Comparison of ENCODE assay signal across 1 cellular context in genomic region chr9:130461218-130461630, GRCh38.
TF ChIP-seq lines count a peak whose summit lies in the region.

No MANE protein-coding gene starts in this region.

TF ChIP-seq in GM23338, 12 proteins besides CTCF, POLR2A, EP300 and RAD21 (continued from another document):
- TF ChIP-seq, protein P1, sequence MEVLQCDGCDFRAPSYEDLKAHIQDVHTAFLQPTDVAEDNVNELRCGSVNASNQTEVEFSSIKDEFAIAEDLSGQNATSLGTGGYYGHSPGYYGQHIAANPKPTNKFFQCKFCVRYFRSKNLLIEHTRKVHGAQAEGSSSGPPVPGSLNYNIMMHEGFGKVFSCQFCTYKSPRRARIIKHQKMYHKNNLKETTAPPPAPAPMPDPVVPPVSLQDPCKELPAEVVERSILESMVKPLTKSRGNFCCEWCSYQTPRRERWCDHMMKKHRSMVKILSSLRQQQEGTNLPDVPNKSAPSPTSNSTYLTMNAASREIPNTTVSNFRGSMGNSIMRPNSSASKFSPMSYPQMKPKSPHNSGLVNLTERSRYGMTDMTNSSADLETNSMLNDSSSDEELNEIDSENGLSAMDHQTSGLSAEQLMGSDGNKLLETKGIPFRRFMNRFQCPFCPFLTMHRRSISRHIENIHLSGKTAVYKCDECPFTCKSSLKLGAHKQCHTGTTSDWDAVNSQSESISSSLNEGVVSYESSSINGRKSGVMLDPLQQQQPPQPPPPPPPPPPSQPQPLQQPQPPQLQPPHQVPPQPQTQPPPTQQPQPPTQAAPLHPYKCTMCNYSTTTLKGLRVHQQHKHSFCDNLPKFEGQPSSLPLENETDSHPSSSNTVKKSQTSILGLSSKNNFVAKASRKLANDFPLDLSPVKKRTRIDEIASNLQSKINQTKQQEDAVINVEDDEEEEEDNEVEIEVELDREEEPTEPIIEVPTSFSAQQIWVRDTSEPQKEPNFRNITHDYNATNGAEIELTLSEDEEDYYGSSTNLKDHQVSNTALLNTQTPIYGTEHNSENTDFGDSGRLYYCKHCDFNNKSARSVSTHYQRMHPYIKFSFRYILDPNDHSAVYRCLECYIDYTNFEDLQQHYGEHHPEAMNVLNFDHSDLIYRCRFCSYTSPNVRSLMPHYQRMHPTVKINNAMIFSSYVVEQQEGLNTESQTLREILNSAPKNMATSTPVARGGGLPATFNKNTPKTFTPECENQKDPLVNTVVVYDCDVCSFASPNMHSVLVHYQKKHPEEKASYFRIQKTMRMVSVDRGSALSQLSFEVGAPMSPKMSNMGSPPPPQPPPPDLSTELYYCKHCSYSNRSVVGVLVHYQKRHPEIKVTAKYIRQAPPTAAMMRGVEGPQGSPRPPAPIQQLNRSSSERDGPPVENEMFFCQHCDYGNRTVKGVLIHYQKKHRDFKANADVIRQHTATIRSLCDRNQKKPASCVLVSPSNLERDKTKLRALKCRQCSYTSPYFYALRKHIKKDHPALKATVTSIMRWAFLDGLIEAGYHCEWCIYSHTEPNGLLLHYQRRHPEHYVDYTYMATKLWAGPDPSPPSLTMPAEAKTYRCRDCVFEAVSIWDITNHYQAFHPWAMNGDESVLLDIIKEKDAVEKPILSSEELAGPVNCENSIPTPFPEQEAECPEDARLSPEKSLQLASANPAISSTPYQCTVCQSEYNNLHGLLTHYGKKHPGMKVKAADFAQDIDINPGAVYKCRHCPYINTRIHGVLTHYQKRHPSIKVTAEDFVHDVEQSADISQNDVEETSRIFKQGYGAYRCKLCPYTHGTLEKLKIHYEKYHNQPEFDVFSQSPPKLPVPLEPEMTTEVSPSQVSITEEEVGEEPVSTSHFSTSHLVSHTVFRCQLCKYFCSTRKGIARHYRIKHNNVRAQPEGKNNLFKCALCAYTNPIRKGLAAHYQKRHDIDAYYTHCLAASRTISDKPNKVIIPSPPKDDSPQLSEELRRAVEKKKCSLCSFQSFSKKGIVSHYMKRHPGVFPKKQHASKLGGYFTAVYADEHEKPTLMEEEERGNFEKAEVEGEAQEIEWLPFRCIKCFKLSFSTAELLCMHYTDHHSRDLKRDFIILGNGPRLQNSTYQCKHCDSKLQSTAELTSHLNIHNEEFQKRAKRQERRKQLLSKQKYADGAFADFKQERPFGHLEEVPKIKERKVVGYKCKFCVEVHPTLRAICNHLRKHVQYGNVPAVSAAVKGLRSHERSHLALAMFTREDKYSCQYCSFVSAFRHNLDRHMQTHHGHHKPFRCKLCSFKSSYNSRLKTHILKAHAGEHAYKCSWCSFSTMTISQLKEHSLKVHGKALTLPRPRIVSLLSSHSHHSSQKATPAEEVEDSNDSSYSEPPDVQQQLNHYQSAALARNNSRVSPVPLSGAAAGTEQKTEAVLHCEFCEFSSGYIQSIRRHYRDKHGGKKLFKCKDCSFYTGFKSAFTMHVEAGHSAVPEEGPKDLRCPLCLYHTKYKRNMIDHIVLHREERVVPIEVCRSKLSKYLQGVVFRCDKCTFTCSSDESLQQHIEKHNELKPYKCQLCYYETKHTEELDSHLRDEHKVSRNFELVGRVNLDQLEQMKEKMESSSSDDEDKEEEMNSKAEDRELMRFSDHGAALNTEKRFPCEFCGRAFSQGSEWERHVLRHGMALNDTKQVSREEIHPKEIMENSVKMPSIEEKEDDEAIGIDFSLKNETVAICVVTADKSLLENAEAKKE (CRISPR knock-in tag; IDR thresholded peaks at IDR 0.05), result no peak
- TF ChIP-seq ZNF114 (CRISPR knock-in tag; IDR thresholded peaks at IDR 0.05) (no peak), EZH2 (IDR thresholded peaks at IDR 0.05; ENCODE audit: low read depth, unreplicated experiment) (no peak)
TF ChIP-seq in GM23338: peak in this region for 0.
